ENCODE assay signal across 25 cellular contexts in the genomic region with DNA sequence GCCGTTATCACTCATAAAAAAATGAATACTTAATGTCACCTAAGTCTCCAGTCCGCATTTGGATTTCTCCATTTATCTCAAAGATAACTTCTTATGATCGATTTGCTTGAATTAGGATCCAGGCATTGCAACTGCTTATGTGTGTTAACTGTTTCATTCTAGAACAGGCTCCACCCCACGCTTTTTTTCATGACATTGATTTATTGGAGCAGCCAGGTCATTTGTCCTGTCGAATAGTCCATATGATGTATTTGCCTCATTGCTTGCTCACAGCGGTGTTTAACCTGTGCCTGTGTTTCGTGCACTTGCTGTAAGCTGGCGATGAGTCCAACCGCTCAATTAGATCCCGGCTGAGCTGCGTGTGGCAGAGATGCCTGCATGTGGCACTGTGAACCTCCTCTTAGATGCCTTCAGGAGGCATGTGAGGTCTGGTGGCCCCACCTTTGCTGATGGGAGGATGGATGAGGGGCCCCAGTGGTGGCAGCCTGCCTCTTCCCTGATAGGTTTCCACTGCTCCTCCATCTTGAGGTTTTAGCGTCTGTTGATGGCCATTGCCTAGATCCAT. TPM values are rescaled to one million over a fixed set of nuclear protein-coding genes. Genes with fewer than 3 reads are reported as not detected.
"Had no signal": no experiment of that assay in that cellular context is flagged by ENCODE, and none has a peak within 500 bp of the region (broad histone marks: within the 10 kb centered on the region; RNA-seq: fewer than 3 reads in every experiment).

No MANE protein-coding gene starts in this region.

- DNase-seq: KBM-7, MV-4-11, NCI-H1092, NCI-H1105 treated with DMSO at 0.1 percent for 48 hours, NCI-H1417 treated with DMSO at 0.1 percent for 48 hours, NCI-H187, NCI-H2029, NCI-H2081 treated with DMSO at 0.1 percent for 48 hours, NCI-H2171, NCI-H226, NCI-H446, NCI-H510A, NCI-H524 treated with DMSO at 0.1 percent for 48 hours, NCI-H69, NCI-H774, Peyer's patch, SHP77 treated with DMSO at 0.1 percent for 48 hours, SJCRH30 had no signal

- H3K27me3 Mint-ChIP-seq: IgD-negative memory B cell had no signal

- H3K9me3 Mint-ChIP-seq: IgD-negative memory B cell had no signal

- ATAC-seq: Right ventricle myocardium inferior, SK-N-SH treated with all-trans-retinoic acid at 6 μM for 48 hours had no signal

- H3K4me3 ChIP-seq: Peyer's patch, SJCRH30 had no signal

- H3K27ac ChIP-seq: Peyer's patch, SJCRH30 had no signal

- H3K4me3 Mint-ChIP-seq: IgD-negative memory B cell had no signal

- H3K4me1 ChIP-seq: Peyer's patch, SJCRH30 had no signal

- H3K27me3 ChIP-seq: Peyer's patch, SJCRH30 had no signal

- H3K9me3 ChIP-seq: Peyer's patch, SJCRH30 had no signal

RNA-seq across cellular contexts. Expression of gene HPR, which starts 47.0 kb away (rescaled TPM):
- total RNA-seq: HT-29, LHCN-M2, MCF 10A, Peyer's patch, RPMI7951, SJCRH30 had no signal
- polyA plus RNA-seq: IgD-negative memory B cell had no signal

RNA-seq across cellular contexts. Expression of gene HP, which starts 55.7 kb away (rescaled TPM):
- total RNA-seq: HT-29, LHCN-M2, MCF 10A, Peyer's patch, RPMI7951, SJCRH30 had no signal
- polyA plus RNA-seq: IgD-negative memory B cell had no signal
